ENCODE assay signal across 20 cellular contexts in genomic region chr16:49766280-49766679, GRCh38.
"Had no signal": no experiment of that assay in that cellular context is flagged by ENCODE, and none has a peak within 500 bp of the region (broad histone marks: within the 10 kb centered on the region; RNA-seq: fewer than 3 reads in every experiment).

No MANE protein-coding gene starts in this region.

- H3K9me3 Mint-ChIP-seq: activated CD8-positive, alpha-beta T cell treated with anti-CD3 and anti-CD28 coated beads for 36 hours; activated naive CD8-positive, alpha-beta T cell treated with anti-CD3 and anti-CD28 coated beads, Interleukin-2, amount 50 U/mL, for 24 hours; activated T-cell treated with anti-CD3 and anti-CD28 coated beads, Interleukin-2, amount 50 U/mL, for 72 hours; immature natural killer cell; stimulated activated effector memory CD8-positive, alpha-beta T cell treated with anti-CD3 and anti-CD28 coated beads, Interleukin-12 subunit alpha, Interleukin-12 subunit beta, amount 100 ng/mL, for 72 hours; T-cell had no signal

- H3K9me3 ChIP-seq: ascending aorta, tibial nerve had no signal

- H3K4me3 ChIP-seq: ascending aorta, smooth muscle cell, tibial nerve had no signal

- H3K4me2 ChIP-seq: smooth muscle cell had no signal

- H3K4me3 Mint-ChIP-seq: activated CD8-positive, alpha-beta T cell treated with anti-CD3 and anti-CD28 coated beads for 36 hours; activated naive CD8-positive, alpha-beta T cell treated with anti-CD3 and anti-CD28 coated beads, Interleukin-2, amount 50 U/mL, for 24 hours; activated T-cell treated with anti-CD3 and anti-CD28 coated beads, Interleukin-2, amount 50 U/mL, for 72 hours; immature natural killer cell; stimulated activated effector memory CD8-positive, alpha-beta T cell treated with anti-CD3 and anti-CD28 coated beads, Interleukin-12 subunit alpha, Interleukin-12 subunit beta, amount 100 ng/mL, for 72 hours; T-cell had no signal

- H3K36me3 ChIP-seq: ascending aorta, tibial nerve had no signal

- H3K27me3 Mint-ChIP-seq: activated CD8-positive, alpha-beta T cell treated with anti-CD3 and anti-CD28 coated beads for 36 hours; activated naive CD8-positive, alpha-beta T cell treated with anti-CD3 and anti-CD28 coated beads, Interleukin-2, amount 50 U/mL, for 24 hours; T-cell had no signal

- H3K4me1 Mint-ChIP-seq: activated naive CD8-positive, alpha-beta T cell treated with anti-CD3 and anti-CD28 coated beads, Interleukin-2, amount 50 U/mL, for 24 hours; immature natural killer cell; stimulated activated effector memory CD8-positive, alpha-beta T cell treated with anti-CD3 and anti-CD28 coated beads, Interleukin-12 subunit alpha, Interleukin-12 subunit beta, amount 100 ng/mL, for 72 hours; T-cell had no signal

- DNase-seq: activated CD4-positive, alpha-beta T cell treated with anti-CD3 and anti-CD28 coated beads for 4 hours; activated CD8-positive, alpha-beta memory T cell treated with anti-CD3 and anti-CD28 coated beads, Interleukin-2, amount 50 U/mL, for 4 hours; activated CD8-positive, alpha-beta T cell treated with anti-CD3 and anti-CD28 coated beads for 36 hours; activated naive CD4-positive, alpha-beta T cell treated with Interleukin-2 at 50 U/mL for 16 hours; activated naive CD8-positive, alpha-beta T cell treated with anti-CD3 and anti-CD28 coated beads, Interleukin-2, amount 50 U/mL, for 24 hours; activated T-cell treated with anti-CD3 and anti-CD28 coated beads, Interleukin-2, amount 50 U/mL, for 72 hours; caudate nucleus; cortex of kidney; effector CD8-positive, alpha-beta T cell; hypothalamus; immature natural killer cell; posterior cingulate gyrus; T-cell; T1000 had no signal

- H3K4me1 ChIP-seq: ascending aorta had no signal

- ATAC-seq: activated CD8-positive, alpha-beta T cell treated with anti-CD3 and anti-CD28 coated beads for 36 hours; activated naive CD8-positive, alpha-beta T cell treated with anti-CD3 and anti-CD28 coated beads, Interleukin-2, amount 50 U/mL, for 24 hours; activated T-cell treated with anti-CD3 and anti-CD28 coated beads, Interleukin-2, amount 50 U/mL, for 72 hours; stimulated activated effector memory CD8-positive, alpha-beta T cell treated with anti-CD3 and anti-CD28 coated beads, Interleukin-12 subunit alpha, Interleukin-12 subunit beta, amount 100 ng/mL, for 72 hours; T-cell had no signal

- H3K27ac ChIP-seq: ascending aorta, epithelial cell of prostate, tibial nerve, VCaP had no signal

- H3K27ac Mint-ChIP-seq: activated CD8-positive, alpha-beta T cell treated with anti-CD3 and anti-CD28 coated beads for 36 hours; activated naive CD8-positive, alpha-beta T cell treated with anti-CD3 and anti-CD28 coated beads, Interleukin-2, amount 50 U/mL, for 24 hours; activated T-cell treated with anti-CD3 and anti-CD28 coated beads, Interleukin-2, amount 50 U/mL, for 72 hours; immature natural killer cell; stimulated activated effector memory CD8-positive, alpha-beta T cell treated with anti-CD3 and anti-CD28 coated beads, Interleukin-12 subunit alpha, Interleukin-12 subunit beta, amount 100 ng/mL, for 72 hours; T-cell had no signal

- H3K36me3 Mint-ChIP-seq: immature natural killer cell; stimulated activated effector memory CD8-positive, alpha-beta T cell treated with anti-CD3 and anti-CD28 coated beads, Interleukin-12 subunit alpha, Interleukin-12 subunit beta, amount 100 ng/mL, for 72 hours; T-cell had no signal

- H3K27me3 ChIP-seq: ascending aorta, tibial nerve had no signal
